8 cellular contexts compared by ENCODE assay signal in genomic region chr6:154928325-154928922, GRCh38.
DNase-seq lines count a peak whose midpoint lies in the region; ATAC-seq lines count a peak whose summit lies in the region.

No MANE protein-coding gene starts in this region.

- no peak overlapping the region for H2AFZ ChIP-seq in GM23248

- no peaks in the 10 kb centered on the region for H3K27me3 Mint-ChIP-seq in T-helper 1 cell treated with Interleukin-12 subunit alpha and Interleukin-12 subunit beta and Interleukin-4 antibody, amounts not matched to agents 30 μg/mL and 1 μg/mL, for 36 hours (ENCODE audit: low read depth)

- H3K27me3 ChIP-seq in GM23248 (replicated peaks; ENCODE audit: insufficient read depth), result no peaks in the 10 kb centered on the region

- in situ Hi-C loops in GM23248 (cut with MboI), result loop anchor here (5.0 to 10.0 kb wide), 2 partner anchors 249 to 316 kb away; no protein-coding TSS in a partner anchor

- no peak overlapping the region for H3K27ac ChIP-seq in GM23248

- H3K4me3 ChIP-seq in GM23248, result no peak overlapping the region

- no peak overlapping the region for H3K4me2 ChIP-seq in GM23248 (ENCODE audit: unreplicated experiment)

- H3K36me3 Mint-ChIP-seq in T-helper 1 cell treated with Interleukin-12 subunit alpha and Interleukin-12 subunit beta and Interleukin-4 antibody, amounts not matched to agents 30 μg/mL and 1 μg/mL, for 36 hours (ENCODE audit: low read depth), result no peaks in the 10 kb centered on the region

- ATAC-seq in GM19324 (IDR thresholded peaks at IDR 0.05; ENCODE audit: low FRiP score, unreplicated experiment), result no peak

- DNase-seq in DMS 273 (lab: John Stamatoyannopoulos, UW; ENCODE audit: unreplicated experiment) (peak; percentile 90), GM23248 (peak; percentile 83), NCI-H1105 treated with DMSO at 0.1 percent for 48 hours (lab: John Stamatoyannopoulos, UW) (peak; percentile 54), anterior cingulate cortex (lab: John Stamatoyannopoulos, UW) (peak in 38 of 58 donors; percentile 1 to 78 (median 20)), iPS DF 4.7 (ENCODE audit: extremely low read depth, low spot score) (peak; percentile 64)
- DNase-seq in stimulated activated CD4-positive, alpha-beta T cell treated with anti-CD3 and anti-CD28 coated beads, Interleukin-12 subunit alpha, Interleukin-12 subunit beta, amount 100 ng/mL, for 48 hours (ENCODE audit: low read depth in 2 of 3, low spot score in 1 of 3), result peak; percentile 47 to 87 (median 51)

- H3F3A ChIP-seq in GM23248 (ENCODE audit: insufficient read depth), result peaks cover 24% of the 10 kb centered on the region

- H3K9me2 ChIP-seq in GM23248 (ENCODE audit: insufficient read depth), result no peaks in the 10 kb centered on the region

- H3K36me3 ChIP-seq in GM23248 (ENCODE audit: low read depth), result no peaks in the 10 kb centered on the region

- no peaks in the 10 kb centered on the region for H3K9me3 ChIP-seq in GM23248 (ENCODE audit: low read depth)

- H3K9me3 Mint-ChIP-seq in T-helper 1 cell treated with Interleukin-12 subunit alpha and Interleukin-12 subunit beta and Interleukin-4 antibody, amounts not matched to agents 30 μg/mL and 1 μg/mL, for 36 hours, result no peaks in the 10 kb centered on the region

- H4K20me1 ChIP-seq in GM23248 (ENCODE audit: insufficient read depth), result no peaks in the 10 kb centered on the region

- WGBS in GM23248 (ENCODE audit: low coverage in 1 of 2, low lambda C conversion rate in 2 of 2, missing lambda C conversion rate in 2 of 2), 2 experiments, result 20 to 21% methylated on average over 5 of the region's 5 CpGs

- no peaks in the 10 kb centered on the region for H3K79me2 ChIP-seq in GM23248 (ENCODE audit: insufficient read depth)

- no peak overlapping the region for H3K9ac ChIP-seq in GM23248

- peak overlapping the region; percentile 0 for H3K27ac Mint-ChIP-seq in T-helper 1 cell treated with Interleukin-12 subunit alpha and Interleukin-12 subunit beta and Interleukin-4 antibody, amounts not matched to agents 30 μg/mL and 1 μg/mL, for 36 hours

- peaks cover 20% of the 10 kb centered on the region for H3K4me1 Mint-ChIP-seq in T-helper 1 cell treated with Interleukin-12 subunit alpha and Interleukin-12 subunit beta and Interleukin-4 antibody, amounts not matched to agents 30 μg/mL and 1 μg/mL, for 36 hours (ENCODE audit: low read depth)

- no peak overlapping the region for H3K4me3 Mint-ChIP-seq in T-helper 1 cell treated with Interleukin-12 subunit alpha and Interleukin-12 subunit beta and Interleukin-4 antibody, amounts not matched to agents 30 μg/mL and 1 μg/mL, for 36 hours

- peaks cover 22% of the 10 kb centered on the region for H3K4me1 ChIP-seq in GM23248 (ENCODE audit: insufficient read depth)

Comparison
In these comparisons a context has a peak if more than half of its experiments do, and no peak if none do; other contexts are left out.
1. DNase-seq: peak in every context shown above with its lines; median percentile 90 in DMS 273; 83 in GM23248; 64 in iPS DF 4.7; 54 in NCI-H1105 treated with DMSO at 0.1 percent for 48 hours; 51 in stimulated activated CD4-positive, alpha-beta T cell treated with anti-CD3 and anti-CD28 coated beads, Interleukin-12 subunit alpha, Interleukin-12 subunit beta, amount 100 ng/mL, for 48 hours; 20 in anterior cingulate cortex.